ENCODE assay signal across 8 cellular contexts in the genomic region with DNA sequence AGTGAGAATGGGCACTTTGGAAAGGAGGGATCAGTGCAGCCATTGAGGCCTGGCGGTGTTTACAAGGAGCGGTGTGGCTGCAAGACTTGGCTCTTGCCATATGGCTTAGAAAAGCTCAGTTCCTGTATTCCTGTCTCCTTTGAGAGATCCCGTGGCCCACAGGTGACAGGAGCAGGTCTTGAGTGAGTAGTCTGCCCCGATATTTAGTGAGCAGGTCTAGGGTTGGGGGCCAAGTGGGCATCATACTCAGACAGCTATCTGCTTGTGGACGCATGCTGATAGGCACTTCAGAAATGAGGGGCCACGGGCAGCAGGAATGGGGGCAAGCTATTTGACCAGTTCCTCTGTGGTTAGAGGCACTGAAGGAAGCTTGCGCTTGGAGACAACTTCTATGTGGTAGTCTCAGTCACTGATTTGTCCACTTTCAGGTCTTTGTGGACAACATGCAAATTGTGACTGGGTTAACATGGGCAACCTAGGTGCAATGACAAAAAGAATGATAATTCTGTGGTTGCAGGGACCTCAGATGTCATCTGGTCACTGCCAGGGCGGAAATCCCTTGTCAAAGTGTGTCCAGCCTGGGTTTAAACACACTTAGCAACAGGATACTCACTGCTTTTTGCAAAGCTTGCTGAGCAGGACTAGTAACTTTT. TPM values are rescaled to one million over a fixed set of nuclear protein-coding genes. Genes with fewer than 3 reads are reported as not detected.
DNase-seq lines count a peak whose midpoint lies in the region; ATAC-seq and TF ChIP-seq lines count a peak whose summit lies in the region.

No MANE protein-coding gene starts in this region.

- CTCF ChIA-PET in Calu3 (lab: Charles Lee) = no interaction called here

- H3K36me3 Mint-ChIP-seq in Calu3 (ENCODE audit: insufficient read depth, unreplicated experiment) = peaks cover 57% of the 10 kb centered on the region
- H3K36me3 Mint-ChIP-seq in dendritic cell treated with granulocyte-macrophage colony-stimulating factor and Interleukin-4, amounts not matched to agents 40 ng/mL and 50 ng/mL, for 4 days (ENCODE audit: low read depth) = peaks cover 50% of the 10 kb centered on the region

- no peak for TF ChIP-seq CTCF in Calu3 (IDR thresholded peaks at IDR 0.05; ENCODE audit: unreplicated experiment)
- no peak for TF ChIP-seq CTCF in NB4 (IDR thresholded peaks at IDR 0.05; ENCODE audit: low read depth, low read length)
- no peak for TF ChIP-seq CTCF in neural cell (IDR thresholded peaks at IDR 0.05; ENCODE audit: poor library complexity, severe bottlenecking)

- ATAC-seq in HG02840 (IDR thresholded peaks at IDR 0.05; ENCODE audit: low FRiP score, unreplicated experiment) (no peak), HG03159 (IDR thresholded peaks at IDR 0.05; ENCODE audit: unreplicated experiment) (no peak), GM18907 (IDR thresholded peaks at IDR 0.05; ENCODE audit: unreplicated experiment) (no peak)

- peak overlapping the region; percentile 63 for H3K4me2 ChIP-seq in neural cell (ENCODE audit: low read length)

- no peak for TF ChIP-seq RAD21 in neural cell (conservative IDR thresholded peaks at IDR 0.05)

- H3K4me1 Mint-ChIP-seq in Calu3 (ENCODE audit: low read depth, unreplicated experiment) = peaks cover 54% of the 10 kb centered on the region
- peaks cover 29% of the 10 kb centered on the region for H3K4me1 Mint-ChIP-seq in dendritic cell treated with granulocyte-macrophage colony-stimulating factor and Interleukin-4, amounts not matched to agents 40 ng/mL and 50 ng/mL, for 4 days (ENCODE audit: low read depth)

- TSS peak; percentile 32 for BruUV-seq in Calu3 (replicated peaks; lab: Mats Ljungman, UMichigan)

- H3K36me3 ChIP-seq in neural cell (ENCODE audit: insufficient read depth, low read length) = no peaks in the 10 kb centered on the region

- H4K20me1 ChIP-seq in neural cell (ENCODE audit: insufficient read depth) = no peaks in the 10 kb centered on the region

- no peaks in the 10 kb centered on the region for H3F3A ChIP-seq in neural cell (ENCODE audit: insufficient read depth, low read length, poor library complexity, severe bottlenecking)

- H3K79me2 ChIP-seq in neural cell (replicated peaks; ENCODE audit: insufficient read depth, low read length) = peaks cover 2% of the 10 kb centered on the region

- H3K4me3 Mint-ChIP-seq in Calu3 (ENCODE audit: low read depth, unreplicated experiment) = peak overlapping the region; percentile 94
- H3K4me3 Mint-ChIP-seq in dendritic cell treated with granulocyte-macrophage colony-stimulating factor and Interleukin-4, amounts not matched to agents 40 ng/mL and 50 ng/mL, for 4 days = peak overlapping the region; percentile 89

- H3K9me3 Mint-ChIP-seq in Calu3 (ENCODE audit: low read depth, unreplicated experiment) = peaks cover 4% of the 10 kb centered on the region
- H3K9me3 Mint-ChIP-seq in dendritic cell treated with granulocyte-macrophage colony-stimulating factor and Interleukin-4, amounts not matched to agents 40 ng/mL and 50 ng/mL, for 4 days = no peaks in the 10 kb centered on the region

- peak overlapping the region; percentile 89 for H2AFZ ChIP-seq in neural cell (ENCODE audit: low read depth, low read length)

- H3K27me3 ChIP-seq in neural cell (ENCODE audit: insufficient read depth, low read depth, low read length) = peaks cover 19% of the 10 kb centered on the region

- no peak for TF ChIP-seq POLR2A in NB4 (IDR thresholded peaks at IDR 0.05; ENCODE audit: extremely low read depth, insufficient read length)

- intact Hi-C loops in Calu3 (cut with micrococcal nuclease; ENCODE audit: unreplicated experiment) = no loop called here
- intact Hi-C loops in dendritic cell treated with granulocyte-macrophage colony-stimulating factor and Interleukin-4, amounts not matched to agents 40 ng/mL and 50 ng/mL, for 4 days (cut with micrococcal nuclease) = no loop called here

- peaks cover 35% of the 10 kb centered on the region for H3K27me3 Mint-ChIP-seq in Calu3 (ENCODE audit: unreplicated experiment)
- H3K27me3 Mint-ChIP-seq in dendritic cell treated with granulocyte-macrophage colony-stimulating factor and Interleukin-4, amounts not matched to agents 40 ng/mL and 50 ng/mL, for 4 days = peaks cover 3% of the 10 kb centered on the region

- peak overlapping the region; percentile 88 for H3K4me3 ChIP-seq in NB4 (ENCODE audit: low read depth, low read length)
- H3K4me3 ChIP-seq in neural cell (ENCODE audit: low read length) = peak overlapping the region; percentile 100

- no peaks in the 10 kb centered on the region for H3K9me2 ChIP-seq in neural cell (ENCODE audit: insufficient read depth, low read length)

- H3K9me3 ChIP-seq in neural cell (ENCODE audit: low read length) = no peaks in the 10 kb centered on the region

- TF ChIP-seq EP300 in neural cell (conservative IDR thresholded peaks at IDR 0.05; ENCODE audit: poor library complexity, severe bottlenecking) = no peak

- DNase-seq in Calu3 (peak; percentile 30), NB4 (ENCODE audit: low read depth) (peak; percentile 40), iPS-NIHi11 (ENCODE audit: low spot score) (no peak)

- H3K27ac ChIP-seq in neural cell (ENCODE audit: low read length) = no peak overlapping the region

- peak overlapping the region; percentile 78 for H3K9ac ChIP-seq in neural cell (ENCODE audit: low read length)

- H3K27ac Mint-ChIP-seq in Calu3 (ENCODE audit: unreplicated experiment) = peak overlapping the region; percentile 71
- H3K27ac Mint-ChIP-seq in dendritic cell treated with granulocyte-macrophage colony-stimulating factor and Interleukin-4, amounts not matched to agents 40 ng/mL and 50 ng/mL, for 4 days = peak overlapping the region; percentile 66

TF ChIP-seq in neural cell, 6 proteins besides CTCF, POLR2A, EP300 and RAD21:
- TF ChIP-seq EZH2 (IDR thresholded peaks at IDR 0.05; ENCODE audit: borderline replicate concordance, insufficient read depth, low read length, poor library complexity, severe bottlenecking) = no peak
TF ChIP-seq in neural cell: peak in this region for 0.

RNA-seq across cellular contexts. Expression of a gene that starts 1.1 kb away (rescaled TPM):
- 127 and 139 TPM in 2 replicates for total RNA-seq in Calu3 (2022)
- 83.5 and 103 TPM in 2 replicates for polyA plus RNA-seq in neural cell
- polyA minus RNA-seq in neural cell = 40.2 and 44.6 TPM in 2 replicates

RNA-seq across cellular contexts. Expression of a gene that starts 29.5 kb away (rescaled TPM):
- total RNA-seq in Calu3 (2022) = not detected in 2 replicates
- not detected in 2 replicates for polyA plus RNA-seq in neural cell
- polyA minus RNA-seq in neural cell = 0.12 TPM in 1 of 2 replicates, not detected in the other
